ENCODE assay signal across 8 cellular contexts in genomic region chr22:22060200-22061084, GRCh38.
A peak's percentile ranks its signal among the peaks of the same experiment; 100 is the strongest.
DNase-seq lines count a peak whose midpoint lies in the region; ATAC-seq and TF ChIP-seq lines count a peak whose summit lies in the region.

No MANE protein-coding gene starts in this region.

- POLR2A ChIA-PET in T-cell (lab: Charles Lee): no interaction called here

- peaks cover 0 to 6% of the 10 kb centered on the region in 2 donors for H3K27me3 ChIP-seq in breast epithelium

- H3K4me1 Mint-ChIP-seq in T-cell: no peaks in the 10 kb centered on the region

- H3K9me3 Mint-ChIP-seq in T-cell: no peaks in the 10 kb centered on the region

- H3K4me3 ChIP-seq in breast epithelium: peak overlapping the region in 1 of 3 donors; percentile 19

- H3K36me3 Mint-ChIP-seq in T-cell: no peaks in the 10 kb centered on the region

- ATAC-seq in HG02798 (IDR thresholded peaks at IDR 0.05; ENCODE audit: poor library complexity, unreplicated experiment) (peak; percentile 58), T-cell (replicated peaks in 1 of 4) (peak in 1 of 4 experiments; percentile 35), left lobe of liver (peak; percentile 89), GM19395 (IDR thresholded peaks at IDR 0.05; ENCODE audit: unreplicated experiment) (no peak)

- no peak overlapping the region for H3K4me3 Mint-ChIP-seq in T-cell

- peaks cover 16 to 53% of the 10 kb centered on the region in 2 donors for H3K27me3 Mint-ChIP-seq in T-cell

- intact Hi-C loops in breast epithelium (cut with DNase I; ENCODE audit: low total_unique reads): no loop called here

- DNase-seq in DMS153 (lab: John Stamatoyannopoulos, UW) (peak; percentile 2), T-cell (peak in 23 of 34 experiments; percentile 1 to 43 (median 23)), breast epithelium (ENCODE audit: low spot score in 2 of 2) (no peak), left lobe of liver (ENCODE audit: low spot score) (peak; percentile 73)
- DNase-seq in stimulated activated CD8-positive, alpha-beta memory T cell treated with anti-CD3 and anti-CD28 coated beads, Interleukin-2, amount 100 ng/mL, for 48 hours (ENCODE audit: low read depth in 2 of 2): peak; percentile 59 to 62
- no peak for DNase-seq in effector CD8-positive, alpha-beta T cell (lab: John Stamatoyannopoulos, UW)

- H3K9me3 ChIP-seq in breast epithelium: no peaks in the 10 kb centered on the region

- no peak overlapping the region for H3K27ac Mint-ChIP-seq in T-cell

- H3K36me3 ChIP-seq in breast epithelium: no peaks in the 10 kb centered on the region

- peak overlapping the region; percentile 52 to 95 for H3K27ac ChIP-seq in breast epithelium

- TF ChIP-seq CTCF in breast epithelium (IDR thresholded peaks at IDR 0.05): peak in 1 of 3 donors; percentile 33

- CTCF ChIA-PET in T-cell (lab: Charles Lee): no interaction called here

- no peak for TF ChIP-seq POLR2A in breast epithelium (IDR thresholded peaks at IDR 0.05)

- H3K4me1 ChIP-seq in breast epithelium: peaks cover 0 to 4% of the 10 kb centered on the region in 2 donors

Comparison
In these comparisons a context has a peak if more than half of its experiments do, and no peak if none do; other contexts are left out.
1. DNase-seq: peak in DMS153 (single experiment), T-cell (23 of 34), left lobe of liver (single experiment) and stimulated activated CD8-positive, alpha-beta memory T cell treated with anti-CD3 and anti-CD28 coated beads, Interleukin-2, amount 100 ng/mL, for 48 hours (2 of 2); none in breast epithelium (0 of 2) and effector CD8-positive, alpha-beta T cell (single experiment).